9 cellular contexts compared by ENCODE assay signal in genomic region chr7:50339990-50340500, GRCh38. TPM values are rescaled to one million over a fixed set of nuclear protein-coding genes. Genes with fewer than 3 reads are reported as not detected.
A peak's percentile ranks its signal among the peaks of the same experiment; 100 is the strongest.
DNase-seq lines count a peak whose midpoint lies in the region; ATAC-seq and TF ChIP-seq lines count a peak whose summit lies in the region.
"Had no signal": no experiment of that assay in that cellular context is flagged by ENCODE, and none has a peak within 500 bp of the region (broad histone marks: within the 10 kb centered on the region; RNA-seq: fewer than 3 reads in every experiment).

No MANE protein-coding gene starts in this region.

- no peak overlapping the region for H2AFZ ChIP-seq in SK-N-SH (ENCODE audit: low read depth)

- no peaks in the 10 kb centered on the region for H3K27me3 ChIP-seq in SK-N-SH (ENCODE audit: insufficient read depth)
- H3K27me3 ChIP-seq: ascending aorta had no signal

- H3K79me2 ChIP-seq in SK-N-SH (ENCODE audit: insufficient read depth) = no peaks in the 10 kb centered on the region

- no peak overlapping the region for H3K27ac ChIP-seq in SK-N-SH (ENCODE audit: low read depth in 2 of 2, low read length in 1 of 2)
- H3K27ac ChIP-seq: ascending aorta had no signal

- POLR2A ChIA-PET in WTC11 (lab: Charles Lee) = no interaction called here
- POLR2A ChIA-PET in SK-N-SH (lab: Yijun Ruan, JAX) = no interaction called here

- H3K27ac Mint-ChIP-seq in WTC11 (no peak overlapping the region), natural killer cell (no peak overlapping the region)

- intact Hi-C loops in natural killer cell (cut with micrococcal nuclease) = no loop called here

- H3K9me3 ChIP-seq in SK-N-SH = no peaks in the 10 kb centered on the region; the same call in 1 of the 2 replicates
- H3K9me3 ChIP-seq: ascending aorta had no signal

- no peak overlapping the region for H3K4me3 ChIP-seq in SK-N-SH (ENCODE audit: low read depth in 2 of 2, low read length in 1 of 2)
- H3K4me3 ChIP-seq: ascending aorta had no signal

- CTCF ChIA-PET in WTC11 (lab: Charles Lee) = no interaction called here
- CTCF ChIA-PET in SK-N-SH (lab: Yijun Ruan, JAX) = interaction anchor here (0.7 to 1.5 kb wide), 4 partner anchors 26 to 135 kb away, joined by 3 to 10 read pairs (median 3); no protein-coding TSS in a partner anchor

- H3F3A ChIP-seq in SK-N-SH (replicated peaks; ENCODE audit: insufficient read depth) = no peaks in the 10 kb centered on the region

- H3K27me3 Mint-ChIP-seq in WTC11 (ENCODE audit: low read depth) (no peaks in the 10 kb centered on the region), natural killer cell (ENCODE audit: low read depth in 2 of 2) (no peaks in the 10 kb centered on the region)

- no peak overlapping the region for H3K4me2 ChIP-seq in SK-N-SH

- no peaks in the 10 kb centered on the region for H3K9me2 ChIP-seq in SK-N-SH

- H3K4me1 ChIP-seq in SK-N-SH (ENCODE audit: control insufficient read depth in 1 of 2, insufficient read depth in 2 of 2, low read depth in 1 of 2, low read length in 1 of 2) = peaks cover 0 to 17% of the 10 kb centered on the region in 2 experiments; a peak in 1 of 4 replicates
- H3K4me1 ChIP-seq: ascending aorta had no signal

- WGBS in SK-N-SH (ENCODE audit: low lambda C conversion rate) = 43% methylated on average over 7 of the region's 7 CpGs

- peaks cover 25% of the 10 kb centered on the region for H3K4me1 Mint-ChIP-seq in WTC11
- peaks cover 37 to 59% of the 10 kb centered on the region in 2 donors for H3K4me1 Mint-ChIP-seq in natural killer cell

- TF ChIP-seq CTCF in WTC11 (IDR thresholded peaks at IDR 0.05) (no peak), natural killer cell (IDR thresholded peaks at IDR 0.05) (no peak), SK-N-SH (IDR thresholded peaks at IDR 0.05) (no peak)

- H4K20me1 ChIP-seq in SK-N-SH (ENCODE audit: insufficient read depth) = no peaks in the 10 kb centered on the region

- H3K9me3 Mint-ChIP-seq in WTC11 (no peaks in the 10 kb centered on the region), natural killer cell (no peaks in the 10 kb centered on the region)

- no peak for TF ChIP-seq EP300 in SK-N-SH (IDR thresholded peaks at IDR 0.05; ENCODE audit: borderline replicate concordance in 1 of 2, low read depth in 1 of 2, low read length in 1 of 2)

- no peak for DNase-seq in WTC11 (ENCODE audit: low spot score)
- peak; percentile 55 for DNase-seq in natural killer cell
- no peak for DNase-seq in HPDE6-E6E7 (ENCODE audit: extremely low spot score)
- DNase-seq in NCI-H2107 (lab: John Stamatoyannopoulos, UW) = no peak
- DNase-seq in SK-N-SH = no peak
- DNase-seq: NCI-H510A had no signal

- no peak overlapping the region for H3K4me3 Mint-ChIP-seq in WTC11
- peak overlapping the region; percentile 66 for H3K4me3 Mint-ChIP-seq in natural killer cell

- H3K9ac ChIP-seq in SK-N-SH = no peak overlapping the region

- ATAC-seq in GM18868 (IDR thresholded peaks at IDR 0.05; ENCODE audit: unreplicated experiment) (peak; percentile 25), HG03196 (IDR thresholded peaks at IDR 0.05; ENCODE audit: unreplicated experiment) (peak; percentile 29), WTC11 (peak; percentile 17; the same call in 1 of the 2 replicates), natural killer cell (peak; percentile 28 to 57 (median 48))

- no peaks in the 10 kb centered on the region for H3K36me3 ChIP-seq in SK-N-SH (replicated peaks in 1 of 2; ENCODE audit: control insufficient read depth in 1 of 2, insufficient read depth in 2 of 2, low read length in 1 of 2)
- H3K36me3 ChIP-seq: ascending aorta had no signal

- TF ChIP-seq RAD21 in SK-N-SH (IDR thresholded peaks at IDR 0.05; ENCODE audit: low read length) = no peak

- H3K36me3 Mint-ChIP-seq in WTC11 (no peaks in the 10 kb centered on the region), natural killer cell (peaks cover 7% of the 10 kb centered on the region)

TF ChIP-seq in WTC11, 78 proteins besides CTCF, POLR2A, EP300 and RAD21 (continues in another document):
- TF ChIP-seq GTF2I (CRISPR knock-in tag; conservative IDR thresholded peaks at IDR 0.05) (no peak), KAT7 (CRISPR knock-in tag; IDR thresholded peaks at IDR 0.05; ENCODE audit: borderline replicate concordance) (no peak)
- TF ChIP-seq, protein P1, sequence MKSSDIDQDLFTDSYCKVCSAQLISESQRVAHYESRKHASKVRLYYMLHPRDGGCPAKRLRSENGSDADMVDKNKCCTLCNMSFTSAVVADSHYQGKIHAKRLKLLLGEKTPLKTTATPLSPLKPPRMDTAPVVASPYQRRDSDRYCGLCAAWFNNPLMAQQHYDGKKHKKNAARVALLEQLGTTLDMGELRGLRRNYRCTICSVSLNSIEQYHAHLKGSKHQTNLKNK (CRISPR knock-in tag; IDR thresholded peaks at IDR 0.05) = no peak
- TF ChIP-seq, protein P2, sequence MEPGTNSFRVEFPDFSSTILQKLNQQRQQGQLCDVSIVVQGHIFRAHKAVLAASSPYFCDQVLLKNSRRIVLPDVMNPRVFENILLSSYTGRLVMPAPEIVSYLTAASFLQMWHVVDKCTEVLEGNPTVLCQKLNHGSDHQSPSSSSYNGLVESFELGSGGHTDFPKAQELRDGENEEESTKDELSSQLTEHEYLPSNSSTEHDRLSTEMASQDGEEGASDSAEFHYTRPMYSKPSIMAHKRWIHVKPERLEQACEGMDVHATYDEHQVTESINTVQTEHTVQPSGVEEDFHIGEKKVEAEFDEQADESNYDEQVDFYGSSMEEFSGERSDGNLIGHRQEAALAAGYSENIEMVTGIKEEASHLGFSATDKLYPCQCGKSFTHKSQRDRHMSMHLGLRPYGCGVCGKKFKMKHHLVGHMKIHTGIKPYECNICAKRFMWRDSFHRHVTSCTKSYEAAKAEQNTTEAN (CRISPR knock-in tag; IDR thresholded peaks at IDR 0.05) = no peak
- TF ChIP-seq, protein P3, sequence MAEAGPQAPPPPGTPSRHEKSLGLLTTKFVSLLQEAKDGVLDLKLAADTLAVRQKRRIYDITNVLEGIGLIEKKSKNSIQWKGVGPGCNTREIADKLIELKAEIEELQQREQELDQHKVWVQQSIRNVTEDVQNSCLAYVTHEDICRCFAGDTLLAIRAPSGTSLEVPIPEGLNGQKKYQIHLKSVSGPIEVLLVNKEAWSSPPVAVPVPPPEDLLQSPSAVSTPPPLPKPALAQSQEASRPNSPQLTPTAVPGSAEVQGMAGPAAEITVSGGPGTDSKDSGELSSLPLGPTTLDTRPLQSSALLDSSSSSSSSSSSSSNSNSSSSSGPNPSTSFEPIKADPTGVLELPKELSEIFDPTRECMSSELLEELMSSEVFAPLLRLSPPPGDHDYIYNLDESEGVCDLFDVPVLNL (CRISPR knock-in tag; IDR thresholded peaks at IDR 0.05; ENCODE audit: borderline replicate concordance, low read depth) = no peak

TF ChIP-seq in SK-N-SH, 30 proteins besides CTCF, POLR2A, EP300 and RAD21:
- no peak for TF ChIP-seq GABPA (IDR thresholded peaks at IDR 0.05; ENCODE audit: low read depth)
- no peak for TF ChIP-seq GATA2 (CRISPR knock-in tag; IDR thresholded peaks at IDR 0.05)
- TF ChIP-seq JUND (IDR thresholded peaks at IDR 0.05) = no peak
- no peak for TF ChIP-seq TCF12 (IDR thresholded peaks at IDR 0.05)
- TF ChIP-seq, protein P4, sequence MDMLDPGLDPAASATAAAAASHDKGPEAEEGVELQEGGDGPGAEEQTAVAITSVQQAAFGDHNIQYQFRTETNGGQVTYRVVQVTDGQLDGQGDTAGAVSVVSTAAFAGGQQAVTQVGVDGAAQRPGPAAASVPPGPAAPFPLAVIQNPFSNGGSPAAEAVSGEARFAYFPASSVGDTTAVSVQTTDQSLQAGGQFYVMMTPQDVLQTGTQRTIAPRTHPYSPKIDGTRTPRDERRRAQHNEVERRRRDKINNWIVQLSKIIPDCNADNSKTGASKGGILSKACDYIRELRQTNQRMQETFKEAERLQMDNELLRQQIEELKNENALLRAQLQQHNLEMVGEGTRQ (IDR thresholded peaks at IDR 0.05; ENCODE audit: borderline replicate concordance, low read depth, low read length) = no peak
- no peak for TF ChIP-seq NFIC (IDR thresholded peaks at IDR 0.05; ENCODE audit: borderline replicate concordance)
- TF ChIP-seq CHD2 (IDR thresholded peaks at IDR 0.05; ENCODE audit: low read length, partially characterized antibody) = no peak
- TF ChIP-seq TEAD4 (IDR thresholded peaks at IDR 0.05; ENCODE audit: borderline replicate concordance, insufficient read depth) = no peak
- TF ChIP-seq SMC3 (IDR thresholded peaks at IDR 0.05; ENCODE audit: low read depth, low read length) = no peak

RNA-seq across cellular contexts. Expression of gene IKZF1, which starts 35.5 kb away (rescaled TPM):
- total RNA-seq in WTC11 (2021) = 1.9 to 2.4 TPM (median 2.3 TPM) in 3 replicates
- 100 to 1,000 TPM; 294 to 391 (median 350) TPM for total RNA-seq in natural killer cell
- polyA plus RNA-seq in SK-N-SH (2012; rRNA removed) = not detected in 2 replicates
- not detected in 2 replicates for polyA plus RNA-seq in SK-N-SH (2012; cell fraction: cytosol; rRNA removed)
- not detected in 2 replicates for polyA plus RNA-seq in SK-N-SH (2012; cell fraction: nucleus; rRNA removed)

Comparison
In these comparisons a context has a peak if more than half of its experiments do, and no peak if none do; other contexts are left out.
1. RNA of gene IKZF1, which starts 35.5 kb away (total RNA-seq): 294 to 391 TPM in natural killer cell; 1.9 to 2.4 TPM in WTC11; every median in the first group is over 10 times any median in the second.
2. Peak in every context shown above with its lines, with median percentiles within 50 percentile points of each other: ATAC-seq.